22 cellular contexts compared by ENCODE assay signal in the genomic region with DNA sequence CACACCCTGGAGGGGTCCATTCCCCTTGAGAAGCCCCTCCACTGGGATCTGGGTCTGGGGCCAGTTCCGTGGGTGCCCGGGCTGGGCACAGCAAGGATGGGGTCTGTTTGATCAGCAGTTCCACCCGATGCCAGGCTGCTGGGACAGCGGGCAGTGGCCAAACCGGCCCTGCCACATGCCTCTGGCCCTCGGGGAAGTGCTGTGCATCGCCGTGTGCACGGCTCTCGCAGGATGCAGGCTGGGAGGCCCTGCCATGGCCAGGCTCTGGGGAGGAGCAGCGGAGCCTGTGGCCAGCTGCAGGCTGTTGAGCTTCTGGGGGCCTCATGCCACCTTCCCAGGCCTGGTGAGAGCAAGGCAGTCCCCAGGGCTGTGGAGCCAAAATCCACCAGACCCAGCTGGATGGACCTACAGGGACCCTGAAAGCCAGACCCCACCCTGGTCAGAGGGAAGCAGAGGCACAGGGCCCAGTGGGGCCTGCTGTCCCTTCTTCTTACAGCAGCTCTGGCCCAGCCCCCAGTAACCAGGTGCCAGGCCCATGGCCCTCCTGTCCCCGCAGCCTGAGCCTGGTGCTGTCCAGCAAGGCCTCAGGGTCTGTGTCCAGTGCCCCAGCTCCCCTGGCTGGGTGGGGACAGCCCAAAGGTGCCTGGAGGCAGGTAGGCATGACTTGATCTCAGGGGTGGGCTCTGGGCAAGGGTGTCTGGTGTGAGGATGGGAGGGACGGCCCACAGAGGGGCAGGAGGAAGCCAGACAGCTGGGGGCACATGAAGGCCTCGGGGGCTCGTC. TPM values are rescaled to one million over a fixed set of nuclear protein-coding genes. Genes with fewer than 3 reads are reported as not detected.
DNase-seq lines count a peak whose midpoint lies in the region; ATAC-seq and TF ChIP-seq lines count a peak whose summit lies in the region.
"Had no signal": no experiment of that assay in that cellular context is flagged by ENCODE, and none has a peak within 500 bp of the region (broad histone marks: within the 10 kb centered on the region; RNA-seq: fewer than 3 reads in every experiment).

No MANE protein-coding gene starts in this region.

- H3K9me2 ChIP-seq in PC-3 (replicated peaks; ENCODE audit: low read length), result no peaks in the 10 kb centered on the region

- H3K36me3 Mint-ChIP-seq in neural progenitor cell, result peaks cover 4% of the 10 kb centered on the region
- H3K36me3 Mint-ChIP-seq in activated CD4-positive, alpha-beta T cell treated with anti-CD3 and anti-CD28 coated beads, Interleukin-2, amount 10 ng/mL, durations not matched to agents 24 days and 14 days (ENCODE audit: low read depth), result no peaks in the 10 kb centered on the region
- H3K36me3 Mint-ChIP-seq: memory B cell; naive thymus-derived CD4-positive, alpha-beta T cell had no signal

- CTCF ChIA-PET in PC-3 (lab: Charles Lee), result no interaction called here

- POLR2A ChIA-PET in PC-3 (lab: Charles Lee; ENCODE audit: unreplicated experiment), result interaction anchor here (0.6 kb wide), 1 partner anchor 280 kb away, joined by 5 read pairs; no protein-coding TSS in a partner anchor

- peak overlapping the region; percentile 42 for H3K27ac Mint-ChIP-seq in neural progenitor cell
- H3K27ac Mint-ChIP-seq in activated CD4-positive, alpha-beta T cell treated with anti-CD3 and anti-CD28 coated beads, Interleukin-2, amount 10 ng/mL, durations not matched to agents 24 days and 14 days, result no peak overlapping the region
- H3K27ac Mint-ChIP-seq: CD4-positive, alpha-beta T cell; memory B cell; naive thymus-derived CD4-positive, alpha-beta T cell; T-helper 17 cell had no signal

- H3K4me3 ChIP-seq in PC-3 (ENCODE audit: low read length) (peak overlapping the region; percentile 56), neural progenitor cell (no peak overlapping the region), left ventricle myocardium inferior (no peak overlapping the region)
- H3K4me3 ChIP-seq: cardiac muscle cell, GM23248, ovary, sigmoid colon, suprapubic skin had no signal

- H3F3A ChIP-seq in PC-3 (ENCODE audit: low read length, unreplicated experiment) (no peaks in the 10 kb centered on the region), neural progenitor cell (ENCODE audit: low read depth) (no peaks in the 10 kb centered on the region)

- BruUV-seq in PC-3 (replicated peaks; lab: Mats Ljungman, UMichigan), result no TSS peak

- H2AFZ ChIP-seq in PC-3 (ENCODE audit: low read length) (no peak overlapping the region), neural progenitor cell (replicated peaks) (no peak overlapping the region)
- H2AFZ ChIP-seq: GM23248 had no signal

- no peaks in the 10 kb centered on the region for H3K79me2 ChIP-seq in PC-3 (ENCODE audit: low read length)
- H3K79me2 ChIP-seq in neural progenitor cell (ENCODE audit: low read depth), result no peaks in the 10 kb centered on the region

- H3K27me3 Mint-ChIP-seq in neural progenitor cell (ENCODE audit: insufficient read depth, low read depth), result peaks cover 3% of the 10 kb centered on the region
- no peaks in the 10 kb centered on the region for H3K27me3 Mint-ChIP-seq in activated CD4-positive, alpha-beta T cell treated with anti-CD3 and anti-CD28 coated beads, Interleukin-2, amount 10 ng/mL, durations not matched to agents 24 days and 14 days
- H3K27me3 Mint-ChIP-seq: CD4-positive, alpha-beta T cell had no signal

- H3K27ac ChIP-seq in C4-2B (peak overlapping the region; percentile 83), PC-3 (ENCODE audit: low read length) (peak overlapping the region; percentile 97), epithelial cell of prostate (peak overlapping the region; percentile 79), neural progenitor cell (no peak overlapping the region), left ventricle myocardium inferior (replicated peaks) (no peak overlapping the region)
- H3K27ac ChIP-seq: cardiac muscle cell, GM23248, ovary, sigmoid colon, suprapubic skin had no signal

- no peaks in the 10 kb centered on the region for H3K36me3 ChIP-seq in PC-3 (ENCODE audit: low read depth, low read length)
- no peaks in the 10 kb centered on the region for H3K36me3 ChIP-seq in neural progenitor cell
- H3K36me3 ChIP-seq in left ventricle myocardium inferior, result no peaks in the 10 kb centered on the region
- H3K36me3 ChIP-seq: cardiac muscle cell, ovary, sigmoid colon, suprapubic skin had no signal

- no peaks in the 10 kb centered on the region for H3K9me3 ChIP-seq in PC-3 (ENCODE audit: low read length)
- H3K9me3 ChIP-seq in neural progenitor cell (ENCODE audit: low read depth), result no peaks in the 10 kb centered on the region
- H3K9me3 ChIP-seq in left ventricle myocardium inferior (replicated peaks), result peaks cover under 1% of the 10 kb centered on the region
- H3K9me3 ChIP-seq: ovary, sigmoid colon, suprapubic skin had no signal

- peaks cover 13% of the 10 kb centered on the region for H3K4me1 Mint-ChIP-seq in neural progenitor cell
- no peaks in the 10 kb centered on the region for H3K4me1 Mint-ChIP-seq in activated CD4-positive, alpha-beta T cell treated with anti-CD3 and anti-CD28 coated beads, Interleukin-2, amount 10 ng/mL, durations not matched to agents 24 days and 14 days
- H3K4me1 Mint-ChIP-seq: memory B cell, T-helper 17 cell had no signal

- no peaks in the 10 kb centered on the region for H3K9me3 Mint-ChIP-seq in neural progenitor cell
- H3K9me3 Mint-ChIP-seq in activated CD4-positive, alpha-beta T cell treated with anti-CD3 and anti-CD28 coated beads, Interleukin-2, amount 10 ng/mL, durations not matched to agents 24 days and 14 days, result no peaks in the 10 kb centered on the region
- H3K9me3 Mint-ChIP-seq: CD4-positive, alpha-beta T cell; memory B cell had no signal

- H3K4me2 ChIP-seq in PC-3 (ENCODE audit: low read length) (peak overlapping the region; percentile 89), neural progenitor cell (no peak overlapping the region)

- intact Hi-C loops in PC-3 (cut with micrococcal nuclease) (loop anchor here (2.0 kb wide), 1 partner anchor 55 kb away; no protein-coding TSS in a partner anchor), left ventricle myocardium inferior (cut with micrococcal nuclease) (no loop called here)
- intact Hi-C loops in activated CD4-positive, alpha-beta T cell treated with anti-CD3 and anti-CD28 coated beads, Interleukin-2, amount 10 ng/mL, durations not matched to agents 24 days and 14 days (cut with micrococcal nuclease), result no loop called here

- H3K9ac ChIP-seq in PC-3 (ENCODE audit: low read length), result peak overlapping the region; percentile 81
- no peak overlapping the region for H3K9ac ChIP-seq in neural progenitor cell
- H3K9ac ChIP-seq: GM23248 had no signal

- H4K20me1 ChIP-seq in PC-3 (ENCODE audit: low read length) (no peaks in the 10 kb centered on the region), neural progenitor cell (ENCODE audit: low read depth) (no peaks in the 10 kb centered on the region)

- no peak overlapping the region for H3K4me3 Mint-ChIP-seq in neural progenitor cell
- H3K4me3 Mint-ChIP-seq in activated CD4-positive, alpha-beta T cell treated with anti-CD3 and anti-CD28 coated beads, Interleukin-2, amount 10 ng/mL, durations not matched to agents 24 days and 14 days, result no peak overlapping the region
- H3K4me3 Mint-ChIP-seq: CD4-positive, alpha-beta T cell; memory B cell; naive thymus-derived CD4-positive, alpha-beta T cell; T-helper 17 cell had no signal

- H3K27me3 ChIP-seq in PC-3 (ENCODE audit: low read length) (no peaks in the 10 kb centered on the region), neural progenitor cell (no peaks in the 10 kb centered on the region), left ventricle myocardium inferior (ENCODE audit: low read depth) (peaks cover 34% of the 10 kb centered on the region)
- H3K27me3 ChIP-seq: cardiac muscle cell, ovary had no signal

- peak; percentile 88 for ATAC-seq in PC-3
- no peak for ATAC-seq in GM21825 (IDR thresholded peaks at IDR 0.05; ENCODE audit: unreplicated experiment)
- ATAC-seq: naive thymus-derived CD4-positive, alpha-beta T cell; T-helper 17 cell had no signal

- DNase-seq in PC-3, result peak; percentile 86
- peak; percentile 20 for DNase-seq in epithelial cell of prostate (ENCODE audit: low read depth, low spot score)
- no peak for DNase-seq in neural progenitor cell (ENCODE audit: low spot score)
- DNase-seq in left ventricle myocardium inferior, result no peak
- no peak for DNase-seq in NCI-H2081 (lab: John Stamatoyannopoulos, UW)
- DNase-seq in activated CD4-positive, alpha-beta T cell treated with anti-CD3 and anti-CD28 coated beads, Interleukin-2, amount 10 ng/mL, durations not matched to agents 24 days and 14 days, result no peak
- DNase-seq: activated CD4-positive, alpha-beta T cell treated with anti-CD3 and anti-CD28 coated beads, Interleukin-2, amount 50 U/mL, for 48 hours; activated effector memory CD4-positive, alpha-beta T cell treated with anti-CD3 and anti-CD28 coated beads, Interleukin-2, amount 50 U/mL, for 16 hours; CD4-positive, alpha-beta T cell; GM23248; naive thymus-derived CD4-positive, alpha-beta T cell; NCI-H1048; ovary; SIG-M5; sigmoid colon; T-helper 17 cell had no signal

- TF ChIP-seq CTCF in C4-2B (conservative IDR thresholded peaks at IDR 0.05) (no peak), PC-3 (conservative IDR thresholded peaks at IDR 0.05; ENCODE audit: low read depth, low read length) (no peak), neural progenitor cell (IDR thresholded peaks at IDR 0.05) (no peak), left ventricle myocardium inferior (IDR thresholded peaks at IDR 0.05; ENCODE audit: borderline replicate concordance) (no peak)

- H3K4me1 ChIP-seq in PC-3 (ENCODE audit: insufficient read depth, low read length) (peaks cover 26% of the 10 kb centered on the region), neural progenitor cell (no peaks in the 10 kb centered on the region), left ventricle myocardium inferior (no peaks in the 10 kb centered on the region)
- H3K4me1 ChIP-seq: sigmoid colon, suprapubic skin had no signal

RNA-seq across cellular contexts. Expression of a gene that starts 57.3 kb away (rescaled TPM):
- total RNA-seq in PC-3 (2014; rRNA removed) (42.0 and 73.1 TPM in 2 replicates), neural progenitor cell (ENCODE audit: low replicate concordance) (1.8 and 3.5 TPM in 2 replicates), left ventricle myocardium inferior (not detected)
- not detected in 2 replicates for total RNA-seq in activated CD4-positive, alpha-beta T cell treated with anti-CD3 and anti-CD28 coated beads, Interleukin-2, amount 10 ng/mL, durations not matched to agents 24 days and 14 days
- total RNA-seq: cardiac muscle cell; CD4-positive, alpha-beta T cell; GM23248; naive thymus-derived CD4-positive, alpha-beta T cell; NCI-H460; sigmoid colon; T-helper 17 cell had no signal

Comparison
In these comparisons a context has a peak if more than half of its experiments do, and no peak if none do; other contexts are left out.
1. H3K27ac ChIP-seq: peak in C4-2B (single experiment), PC-3 (single experiment) and epithelial cell of prostate (single experiment); none in neural progenitor cell (single experiment) and left ventricle myocardium inferior (single experiment).
2. DNase-seq: peak in PC-3 (single experiment) and epithelial cell of prostate (single experiment); none in neural progenitor cell (single experiment), left ventricle myocardium inferior (single experiment), NCI-H2081 (0 of 2) and activated CD4-positive, alpha-beta T cell treated with anti-CD3 and anti-CD28 coated beads, Interleukin-2, amount 10 ng/mL, durations not matched to agents 24 days and 14 days (single experiment).